In the genomic region with DNA sequence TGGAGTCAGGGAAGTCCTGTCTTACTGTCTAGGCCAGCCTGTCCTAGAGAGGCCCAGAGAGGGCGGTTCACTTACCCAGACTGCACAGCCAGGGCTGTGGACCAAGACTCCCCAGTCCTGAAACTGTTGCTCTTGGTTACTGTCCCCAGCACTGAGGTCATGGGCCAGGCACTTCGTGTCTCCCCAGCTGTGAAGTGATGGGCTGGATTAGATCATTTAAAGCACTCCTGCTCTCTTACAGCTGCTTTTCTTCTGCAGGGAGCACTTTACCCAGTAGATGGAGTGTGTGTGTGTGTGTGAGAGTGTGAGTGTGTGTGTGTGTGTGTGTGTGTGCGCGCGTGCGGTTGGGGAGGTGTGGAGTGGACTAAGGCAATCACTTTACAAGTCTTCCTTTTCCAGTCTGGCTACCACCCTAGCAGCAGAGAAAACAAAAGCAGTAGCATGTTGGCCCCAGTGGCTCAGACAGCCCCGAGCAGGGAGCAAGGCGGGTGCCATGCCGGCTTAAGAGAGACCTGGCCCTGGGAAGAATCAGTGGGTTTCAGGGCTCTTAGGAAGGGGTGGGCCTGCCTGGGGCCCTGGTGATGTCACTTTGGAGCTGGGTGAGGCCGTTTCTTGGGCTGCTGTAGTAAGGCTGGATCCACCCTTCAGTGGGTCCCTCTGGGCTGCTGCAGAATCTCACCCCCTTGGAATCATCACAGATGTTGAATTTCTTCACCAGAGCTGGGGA, we compare ENCODE assay signal across 8 cellular contexts. TPM values are rescaled to one million over a fixed set of nuclear protein-coding genes. Genes with fewer than 3 reads are reported as not detected.
DNase-seq lines count a peak whose midpoint lies in the region; ATAC-seq, FAIRE-seq and TF ChIP-seq lines count a peak whose summit lies in the region.

No MANE protein-coding gene starts in this region.

- ATAC-seq in CD8-positive, alpha-beta T cell = no peak
- ATAC-seq in HG03354 (IDR thresholded peaks at IDR 0.05; ENCODE audit: poor library complexity, severe bottlenecking, unreplicated experiment) (peak; percentile 68), lower lobe of right lung (peak; percentile 2 to 35), HG02852 (IDR thresholded peaks at IDR 0.05; ENCODE audit: unreplicated experiment) (no peak)

- intact Hi-C loops in CD8-positive, alpha-beta T cell (cut with DNase I, micrococcal nuclease) = no loop called here
- intact Hi-C loops in ascending aorta (cut with DNase I) (loop anchor here (5.0 kb wide), 1 partner anchor 58 kb away; no protein-coding TSS in a partner anchor), lower lobe of right lung (cut with DNase I) (no loop called here)

- peak overlapping the region; percentile 37 for H3K4me3 Mint-ChIP-seq in CD8-positive, alpha-beta T cell

- no peak overlapping the region for H3K27ac Mint-ChIP-seq in CD8-positive, alpha-beta T cell

- H3K36me3 ChIP-seq in CD8-positive, alpha-beta T cell (ENCODE audit: insufficient read depth, low read length) = no peaks in the 10 kb centered on the region
- H3K36me3 ChIP-seq in ascending aorta = no peaks in the 10 kb centered on the region
- no peaks in the 10 kb centered on the region for H3K36me3 ChIP-seq in lower lobe of right lung
- H3K36me3 ChIP-seq in SJCRH30 = no peaks in the 10 kb centered on the region

- H3K4me1 Mint-ChIP-seq in CD8-positive, alpha-beta T cell (ENCODE audit: low read depth) = peaks cover 2% of the 10 kb centered on the region

- H3K9me3 ChIP-seq in CD8-positive, alpha-beta T cell (ENCODE audit: low read length) = no peaks in the 10 kb centered on the region
- H3K9me3 ChIP-seq in ascending aorta (no peaks in the 10 kb centered on the region), lower lobe of right lung (no peaks in the 10 kb centered on the region), SJCRH30 (replicated peaks) (no peaks in the 10 kb centered on the region)

- no peak overlapping the region for H3K4me3 ChIP-seq in CD8-positive, alpha-beta T cell (ENCODE audit: low read depth, low read length)
- H3K4me3 ChIP-seq in ascending aorta (peak overlapping the region; percentile 89 to 95), lower lobe of right lung (peak overlapping the region; percentile 88), SJCRH30 (no peak overlapping the region)

- FAIRE-seq in D721Med (lab: Jason Lieb, UNC) = no peak

- no peak for DNase-seq in CD8-positive, alpha-beta T cell
- DNase-seq in ascending aorta (ENCODE audit: low spot score in 2 of 2) (no peak), lower lobe of right lung (no peak), OCI-M2 (lab: John Stamatoyannopoulos, UW; ENCODE audit: unreplicated experiment) (no peak), D721Med (ENCODE audit: insufficient read length, low spot score) (no peak), SJCRH30 (no peak)

- H3K4me1 ChIP-seq in CD8-positive, alpha-beta T cell (ENCODE audit: insufficient read depth, low read length) = peaks cover 17% of the 10 kb centered on the region
- peaks cover 8 to 37% of the 10 kb centered on the region in 2 donors for H3K4me1 ChIP-seq in ascending aorta
- peaks cover 47% of the 10 kb centered on the region for H3K4me1 ChIP-seq in lower lobe of right lung
- H3K4me1 ChIP-seq in SJCRH30 = no peaks in the 10 kb centered on the region

- POLR2A ChIA-PET in CD8-positive, alpha-beta T cell (lab: Charles Lee) = no interaction called here

- H3K27ac ChIP-seq in CD8-positive, alpha-beta T cell (ENCODE audit: low read depth, low read length) = no peak overlapping the region
- H3K27ac ChIP-seq in ascending aorta (peak overlapping the region; percentile 82 to 98), lower lobe of right lung (no peak overlapping the region), SJCRH30 (no peak overlapping the region)

- no peak for TF ChIP-seq CTCF in CD8-positive, alpha-beta T cell (IDR thresholded peaks at IDR 0.05)
- TF ChIP-seq CTCF in ascending aorta (IDR thresholded peaks at IDR 0.05) = peak in 1 of 3 experiments; percentile 42
- no peak for TF ChIP-seq CTCF in lower lobe of right lung (IDR thresholded peaks at IDR 0.05)
- TF ChIP-seq CTCF in D721Med (IDR thresholded peaks at IDR 0.05; ENCODE audit: insufficient read depth, missing control alignments) = no peak

- no peaks in the 10 kb centered on the region for H3K36me3 Mint-ChIP-seq in CD8-positive, alpha-beta T cell

- no peaks in the 10 kb centered on the region for H3K27me3 ChIP-seq in CD8-positive, alpha-beta T cell (ENCODE audit: insufficient read depth, low read length)
- H3K27me3 ChIP-seq in ascending aorta = no peaks in the 10 kb centered on the region
- H3K27me3 ChIP-seq in lower lobe of right lung (ENCODE audit: low read depth) = no peaks in the 10 kb centered on the region
- peaks cover 18% of the 10 kb centered on the region for H3K27me3 ChIP-seq in SJCRH30

- H3K27me3 Mint-ChIP-seq in CD8-positive, alpha-beta T cell (ENCODE audit: low read depth) = no peaks in the 10 kb centered on the region

- CTCF ChIA-PET in CD8-positive, alpha-beta T cell (lab: Charles Lee) = interaction anchor here (1.1 kb wide), 1 partner anchor 161 kb away, joined by 4 read pairs; no protein-coding TSS in a partner anchor

- H3K9me3 Mint-ChIP-seq in CD8-positive, alpha-beta T cell = no peaks in the 10 kb centered on the region

RNA-seq across cellular contexts. Expression of a gene that starts 2.4 kb away (rescaled TPM):
- total RNA-seq in CD8-positive, alpha-beta T cell = 1 to 10 TPM; 1.6 to 2.2 TPM
- 64.9 TPM for total RNA-seq in ascending aorta
- 14.7 TPM for total RNA-seq in lower lobe of right lung
- 0.20 and 0.43 TPM in 2 replicates for total RNA-seq in SJCRH30 (2014; rRNA removed; shearing (Covaris generic))

Comparison
In these comparisons a context has a peak if more than half of its experiments do, and no peak if none do; other contexts are left out.
1. ATAC-seq: peak in HG03354 (single experiment) and lower lobe of right lung (2 of 2); none in CD8-positive, alpha-beta T cell (single experiment) and HG02852 (single experiment).
2. H3K27ac ChIP-seq: peak in ascending aorta (2 of 2); none in CD8-positive, alpha-beta T cell (single experiment), lower lobe of right lung (single experiment) and SJCRH30 (single experiment).
3. H3K4me3 ChIP-seq: peak in ascending aorta (2 of 2) and lower lobe of right lung (single experiment); none in CD8-positive, alpha-beta T cell (single experiment) and SJCRH30 (single experiment).